Comparison of ENCODE assay signal across 1 cellular context in genomic region chr11:134253189-134253993, GRCh38.
A peak's percentile ranks its signal among the peaks of the same experiment; 100 is the strongest.
TF ChIP-seq lines count a peak whose summit lies in the region.

Gene ACAD8, plus strand, starts transcription at chr11:134253568. Its CDS starts 33 bp downstream, at chr11:134253601.
Gene THYN1, minus strand, starts transcription at chr11:134253352. Its CDS starts 470 bp downstream, at chr11:134252882.

TF ChIP-seq in neural cell, 6 proteins besides CTCF, POLR2A, EP300 and RAD21 (continued from another document):
- TF ChIP-seq, protein P1, sequence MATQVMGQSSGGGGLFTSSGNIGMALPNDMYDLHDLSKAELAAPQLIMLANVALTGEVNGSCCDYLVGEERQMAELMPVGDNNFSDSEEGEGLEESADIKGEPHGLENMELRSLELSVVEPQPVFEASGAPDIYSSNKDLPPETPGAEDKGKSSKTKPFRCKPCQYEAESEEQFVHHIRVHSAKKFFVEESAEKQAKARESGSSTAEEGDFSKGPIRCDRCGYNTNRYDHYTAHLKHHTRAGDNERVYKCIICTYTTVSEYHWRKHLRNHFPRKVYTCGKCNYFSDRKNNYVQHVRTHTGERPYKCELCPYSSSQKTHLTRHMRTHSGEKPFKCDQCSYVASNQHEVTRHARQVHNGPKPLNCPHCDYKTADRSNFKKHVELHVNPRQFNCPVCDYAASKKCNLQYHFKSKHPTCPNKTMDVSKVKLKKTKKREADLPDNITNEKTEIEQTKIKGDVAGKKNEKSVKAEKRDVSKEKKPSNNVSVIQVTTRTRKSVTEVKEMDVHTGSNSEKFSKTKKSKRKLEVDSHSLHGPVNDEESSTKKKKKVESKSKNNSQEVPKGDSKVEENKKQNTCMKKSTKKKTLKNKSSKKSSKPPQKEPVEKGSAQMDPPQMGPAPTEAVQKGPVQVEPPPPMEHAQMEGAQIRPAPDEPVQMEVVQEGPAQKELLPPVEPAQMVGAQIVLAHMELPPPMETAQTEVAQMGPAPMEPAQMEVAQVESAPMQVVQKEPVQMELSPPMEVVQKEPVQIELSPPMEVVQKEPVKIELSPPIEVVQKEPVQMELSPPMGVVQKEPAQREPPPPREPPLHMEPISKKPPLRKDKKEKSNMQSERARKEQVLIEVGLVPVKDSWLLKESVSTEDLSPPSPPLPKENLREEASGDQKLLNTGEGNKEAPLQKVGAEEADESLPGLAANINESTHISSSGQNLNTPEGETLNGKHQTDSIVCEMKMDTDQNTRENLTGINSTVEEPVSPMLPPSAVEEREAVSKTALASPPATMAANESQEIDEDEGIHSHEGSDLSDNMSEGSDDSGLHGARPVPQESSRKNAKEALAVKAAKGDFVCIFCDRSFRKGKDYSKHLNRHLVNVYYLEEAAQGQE (IDR thresholded peaks at IDR 0.05; ENCODE audit: borderline replicate concordance) = peak; percentile 39
